Comparison of ENCODE assay signal across 1 cellular context in genomic region chr2:56626927-56627326, GRCh38.
TF ChIP-seq lines count a peak whose summit lies in the region.

No MANE protein-coding gene starts in this region.

TF ChIP-seq in HepG2, 621 proteins besides CTCF, POLR2A, EP300 and RAD21 (continued from another document):
- no peak for TF ChIP-seq ZBTB34 (CRISPR knock-in tag; IDR thresholded peaks at IDR 0.05)
- TF ChIP-seq POLR2AphosphoS2 (IDR thresholded peaks at IDR 0.05; ENCODE audit: low read depth, low read length) = no peak
- TF ChIP-seq TEAD3 (CRISPR knock-in tag; optimal IDR thresholded peaks at IDR 0.05; ENCODE audit: borderline replicate concordance) = no peak
- peak; percentile 74 to 84 for TF ChIP-seq MAFK (conservative IDR thresholded peaks at IDR 0.05 in 1 of 2, IDR thresholded peaks at IDR 0.05 in 1 of 2; ENCODE audit: low read length in 2 of 2)
